In genomic region chr9:105144841-105145240, GRCh38 we compare ENCODE assay signal across 12 cellular contexts.
A peak's percentile ranks its signal among the peaks of the same experiment; 100 is the strongest.
DNase-seq lines count a peak whose midpoint lies in the region; ATAC-seq and TF ChIP-seq lines count a peak whose summit lies in the region.
"Had no signal": no experiment of that assay in that cellular context is flagged by ENCODE, and none has a peak within 500 bp of the region (broad histone marks: within the 10 kb centered on the region; RNA-seq: fewer than 3 reads in every experiment).

No MANE protein-coding gene starts in this region.

- CTCF ChIA-PET in mammary epithelial cell (lab: Charles Lee; ENCODE audit: low non-redundant PET), result no interaction called here

- H3K4me3 Mint-ChIP-seq in CD14-positive monocyte, result no peak overlapping the region
- H3K4me3 Mint-ChIP-seq: CD8-positive, alpha-beta T cell had no signal

- no peaks in the 10 kb centered on the region for H3K9me3 ChIP-seq in mammary epithelial cell (replicated peaks; ENCODE audit: insufficient read depth, low read length)
- H3K9me3 ChIP-seq: BLaER1, HAP-1 had no signal

- H3K27me3 Mint-ChIP-seq in CD14-positive monocyte (ENCODE audit: low read depth in 3 of 3), result peaks cover 0 to 3% (median 0%) of the 10 kb centered on the region in 3 donors

- H3K4me3 ChIP-seq in Jurkat, Clone E6-1 (ENCODE audit: low read length), result no peak overlapping the region
- H3K4me3 ChIP-seq in fibroblast of villous mesenchyme (ENCODE audit: low read depth, low read length), result no peak overlapping the region
- H3K4me3 ChIP-seq in mammary epithelial cell (replicated peaks in 1 of 3; ENCODE audit: insufficient read depth in 1 of 3, low read depth in 2 of 3, low read length in 3 of 3), result no peak overlapping the region
- H3K4me3 ChIP-seq: BLaER1, HAP-1 had no signal

- H3K27me3 ChIP-seq in mammary epithelial cell (ENCODE audit: insufficient read depth, low read length), result no peaks in the 10 kb centered on the region
- H3K27me3 ChIP-seq: BLaER1 had no signal

- H3K4me2 ChIP-seq in mammary epithelial cell (ENCODE audit: insufficient read depth, low read depth, low read length), result no peak overlapping the region
- H3K4me2 ChIP-seq: BLaER1 had no signal

- no peaks in the 10 kb centered on the region for H3K36me3 ChIP-seq in mammary epithelial cell (ENCODE audit: insufficient read depth, low read length)
- H3K36me3 ChIP-seq: BLaER1, HAP-1 had no signal

- H3K79me2 ChIP-seq in mammary epithelial cell (ENCODE audit: insufficient read depth, low read length), result no peaks in the 10 kb centered on the region

- H3K4me1 ChIP-seq in mammary epithelial cell (ENCODE audit: insufficient read depth, low read length), result no peaks in the 10 kb centered on the region

- TF ChIP-seq CTCF in CD14-positive monocyte (IDR thresholded peaks at IDR 0.05) (no peak), fibroblast of villous mesenchyme (IDR thresholded peaks at IDR 0.05; ENCODE audit: insufficient read depth, low read depth, low read length) (no peak), mammary epithelial cell (conservative IDR thresholded peaks at IDR 0.05 in 1 of 2, IDR thresholded peaks at IDR 0.05 in 1 of 2; ENCODE audit: extremely low read depth in 1 of 2, insufficient read depth in 1 of 2, low read depth in 1 of 2, low read length in 2 of 2) (no peak)

- intact Hi-C loops in CD14-positive monocyte (cut with micrococcal nuclease) (loop anchor here (5.0 to 10.0 kb wide), 5 partner anchors 78 to 283 kb away; no protein-coding TSS in a partner anchor), mammary epithelial cell (cut with micrococcal nuclease) (no loop called here)

- DNase-seq in CD14-positive monocyte (ENCODE audit: low spot score) (no peak), epithelial cell of prostate (ENCODE audit: low read depth, low spot score) (no peak), fibroblast of villous mesenchyme (ENCODE audit: low read depth) (peak; percentile 49), mammary epithelial cell (no peak)
- DNase-seq in Jurkat, Clone E6-1 (ENCODE audit: low read depth, low spot score), result peak; percentile 44
- no peak for DNase-seq in stimulated activated CD4-positive, alpha-beta T cell treated with anti-CD3 and anti-CD28 coated beads, Interleukin-12 subunit alpha, Interleukin-12 subunit beta, amount 100 ng/mL, for 4 hours
- DNase-seq: 8988T; Calu3; CD8-positive, alpha-beta T cell had no signal

- H4K20me1 ChIP-seq in mammary epithelial cell (ENCODE audit: insufficient read depth, low read length), result no peaks in the 10 kb centered on the region
- H4K20me1 ChIP-seq: BLaER1 had no signal

- H3K27ac ChIP-seq in epithelial cell of prostate, result peak overlapping the region; percentile 2
- no peak overlapping the region for H3K27ac ChIP-seq in mammary epithelial cell (ENCODE audit: insufficient read depth, low read depth, low read length)
- H3K27ac ChIP-seq: BLaER1 had no signal

- H3K9me3 Mint-ChIP-seq in CD14-positive monocyte, result peaks cover 0 to 3% (median 0%) of the 10 kb centered on the region in 7 donors
- H3K9me3 Mint-ChIP-seq: CD8-positive, alpha-beta T cell had no signal

- in situ Hi-C loops in mammary epithelial cell (cut with MboI; ENCODE audit: low sequenced_read_pairs in 2 of 2), result no loop called here

- H3K27ac Mint-ChIP-seq in CD14-positive monocyte, result peak overlapping the region in 6 of 7 donors; percentile 13 to 87 (median 52)
- H3K27ac Mint-ChIP-seq: CD8-positive, alpha-beta T cell had no signal

- 69% methylated on average over 2 of the region's 2 CpGs for WGBS in mammary epithelial cell (ENCODE audit: low coverage, missing lambda C conversion rate)

- dilution Hi-C loops in mammary epithelial cell (cut with HindIII; ENCODE audit: low sequenced_read_pairs), result no loop called here

- no peak overlapping the region for H2AFZ ChIP-seq in mammary epithelial cell (ENCODE audit: low read depth, low read length)

- H3K36me3 Mint-ChIP-seq in CD14-positive monocyte, result peaks cover 0 to 2% of the 10 kb centered on the region in 2 donors
- H3K36me3 Mint-ChIP-seq: CD8-positive, alpha-beta T cell had no signal

- no peak for ATAC-seq in HG02623 (IDR thresholded peaks at IDR 0.05; ENCODE audit: unreplicated experiment)
- ATAC-seq: CD8-positive, alpha-beta T cell had no signal

- H3K4me1 Mint-ChIP-seq in CD14-positive monocyte, result peaks cover 49% of the 10 kb centered on the region

- H3K9ac ChIP-seq in mammary epithelial cell (ENCODE audit: insufficient read depth, low read length), result no peak overlapping the region
- H3K9ac ChIP-seq: BLaER1 had no signal

- no TSS peak for BruUV-seq in mammary epithelial cell (replicated peaks; lab: Mats Ljungman, UMichigan)

Comparison
In these comparisons a context has a peak if more than half of its experiments do, and no peak if none do; other contexts are left out.
1. DNase-seq: peak in Jurkat, Clone E6-1 (single experiment) and fibroblast of villous mesenchyme (single experiment); none in CD14-positive monocyte (single experiment), epithelial cell of prostate (single experiment), mammary epithelial cell (single experiment) and stimulated activated CD4-positive, alpha-beta T cell treated with anti-CD3 and anti-CD28 coated beads, Interleukin-12 subunit alpha, Interleukin-12 subunit beta, amount 100 ng/mL, for 4 hours (single experiment).